17 cellular contexts compared by ENCODE assay signal in genomic region chr1:225612265-225612664, GRCh38. TPM values are rescaled to one million over a fixed set of nuclear protein-coding genes. Genes with fewer than 3 reads are reported as not detected.
DNase-seq lines count a peak whose midpoint lies in the region; FAIRE-seq and TF ChIP-seq lines count a peak whose summit lies in the region.
"Had no signal": no experiment of that assay in that cellular context is flagged by ENCODE, and none has a peak within 500 bp of the region (broad histone marks: within the 10 kb centered on the region; RNA-seq: fewer than 3 reads in every experiment).

No MANE protein-coding gene starts in this region.

- H3K9me3 ChIP-seq in liver (ENCODE audit: control insufficient read depth in 4 of 4, low read length in 3 of 4) (no peaks in the 10 kb centered on the region), stomach smooth muscle (ENCODE audit: control insufficient read depth in 2 of 2, low read length in 2 of 2) (no peaks in the 10 kb centered on the region)

- no peak overlapping the region for H3K4me3 ChIP-seq in choroid plexus epithelial cell (ENCODE audit: low read depth, low read length)
- H3K4me3 ChIP-seq in liver (ENCODE audit: low read depth in 1 of 3, low read length in 3 of 3): no peak overlapping the region
- H3K4me3 ChIP-seq in stomach smooth muscle (ENCODE audit: low read length in 2 of 2): no peak overlapping the region

- H3K36me3 ChIP-seq in liver (ENCODE audit: control insufficient read depth in 4 of 4, insufficient read depth in 3 of 4, low read depth in 1 of 4, low read length in 3 of 4) (no peaks in the 10 kb centered on the region), stomach smooth muscle (ENCODE audit: control insufficient read depth in 2 of 2, insufficient read depth in 2 of 2, low read length in 2 of 2) (no peaks in the 10 kb centered on the region)

- no peak overlapping the region for H3K27ac ChIP-seq in liver (ENCODE audit: low read depth in 1 of 2, low read length in 2 of 2)
- peak overlapping the region; percentile 13 for H3K27ac ChIP-seq in stomach smooth muscle (ENCODE audit: low read length)

- H3K4me1 ChIP-seq in liver (ENCODE audit: control insufficient read depth in 4 of 4, insufficient read depth in 4 of 4, low read length in 3 of 4) (no peaks in the 10 kb centered on the region), stomach smooth muscle (ENCODE audit: control insufficient read depth, insufficient read depth, low read length) (peaks cover 15% of the 10 kb centered on the region)

- no peak overlapping the region for H3K9ac ChIP-seq in liver (ENCODE audit: low read depth in 1 of 2, low read length in 2 of 2)
- peak overlapping the region in 1 of 2 donors; percentile 20 for H3K9ac ChIP-seq in stomach smooth muscle (ENCODE audit: low read length in 2 of 2)

- WGBS in liver: 85% methylated on average over 1 of the region's 1 CpG

- TF ChIP-seq CTCF in choroid plexus epithelial cell (conservative IDR thresholded peaks at IDR 0.05; ENCODE audit: low read depth, low read length) (no peak), liver (IDR thresholded peaks at IDR 0.05; ENCODE audit: low read depth, low read length, missing input control) (no peak), GM20000 (IDR thresholded peaks at IDR 0.05; ENCODE audit: extremely low read depth, missing control alignments) (no peak)

- FAIRE-seq in frontal cortex (lab: Jason Lieb, UNC): no peak
- FAIRE-seq: endothelial cell of umbilical vein, urothelium cell line had no signal

- TF ChIP-seq RAD21 in Ishikawa (IDR thresholded peaks at IDR 0.05; ENCODE audit: low read depth): no peak
- no peak for TF ChIP-seq RAD21 in liver (IDR thresholded peaks at IDR 0.05)

- H3K27me3 ChIP-seq in liver (ENCODE audit: control insufficient read depth in 4 of 4, insufficient read depth in 4 of 4, low read length in 3 of 4) (no peaks in the 10 kb centered on the region), stomach smooth muscle (ENCODE audit: control insufficient read depth in 1 of 2, insufficient read depth in 2 of 2, low read length in 2 of 2) (no peaks in the 10 kb centered on the region)

- peak; percentile 36 for DNase-seq in choroid plexus epithelial cell (ENCODE audit: low read depth)
- DNase-seq in GM20000 (ENCODE audit: low spot score): no peak
- DNase-seq in retina: no peak
- DNase-seq in frontal cortex (ENCODE audit: low spot score in 2 of 2): no peak
- no peak for DNase-seq in HPDE6-E6E7 (ENCODE audit: extremely low spot score)
- DNase-seq: activated CD4-positive, alpha-beta T cell treated with anti-CD3 and anti-CD28 coated beads for 48 hours; activated naive CD4-positive, alpha-beta T cell treated with anti-CD3 and anti-CD28 coated beads, Interleukin-2, amount 50 U/mL, for 16 hours; AML-193; GF-D8; hippocampal formation; MV-4-11; NCI-H2081 had no signal

- no peak for TF ChIP-seq EP300 in Ishikawa (IDR thresholded peaks at IDR 0.05; ENCODE audit: borderline replicate concordance)

TF ChIP-seq in Ishikawa, 13 proteins besides CTCF, POLR2A, EP300 and RAD21:
- peak; percentile 66 for TF ChIP-seq CEBPB (IDR thresholded peaks at IDR 0.05)
- TF ChIP-seq ZBTB7A (IDR thresholded peaks at IDR 0.05; ENCODE audit: low read depth): no peak
TF ChIP-seq in Ishikawa: peak in this region for 1.

TF ChIP-seq in liver, 16 proteins besides CTCF, POLR2A, EP300 and RAD21:
- TF ChIP-seq FOXA2 (IDR thresholded peaks at IDR 0.05): no peak
- no peak for TF ChIP-seq GABPA (IDR thresholded peaks at IDR 0.05 in 1 of 2, conservative IDR thresholded peaks at IDR 0.05 in 1 of 2)
- TF ChIP-seq EGR1 (IDR thresholded peaks at IDR 0.05; ENCODE audit: low read depth in 2 of 2): no peak
- TF ChIP-seq, protein P1, sequence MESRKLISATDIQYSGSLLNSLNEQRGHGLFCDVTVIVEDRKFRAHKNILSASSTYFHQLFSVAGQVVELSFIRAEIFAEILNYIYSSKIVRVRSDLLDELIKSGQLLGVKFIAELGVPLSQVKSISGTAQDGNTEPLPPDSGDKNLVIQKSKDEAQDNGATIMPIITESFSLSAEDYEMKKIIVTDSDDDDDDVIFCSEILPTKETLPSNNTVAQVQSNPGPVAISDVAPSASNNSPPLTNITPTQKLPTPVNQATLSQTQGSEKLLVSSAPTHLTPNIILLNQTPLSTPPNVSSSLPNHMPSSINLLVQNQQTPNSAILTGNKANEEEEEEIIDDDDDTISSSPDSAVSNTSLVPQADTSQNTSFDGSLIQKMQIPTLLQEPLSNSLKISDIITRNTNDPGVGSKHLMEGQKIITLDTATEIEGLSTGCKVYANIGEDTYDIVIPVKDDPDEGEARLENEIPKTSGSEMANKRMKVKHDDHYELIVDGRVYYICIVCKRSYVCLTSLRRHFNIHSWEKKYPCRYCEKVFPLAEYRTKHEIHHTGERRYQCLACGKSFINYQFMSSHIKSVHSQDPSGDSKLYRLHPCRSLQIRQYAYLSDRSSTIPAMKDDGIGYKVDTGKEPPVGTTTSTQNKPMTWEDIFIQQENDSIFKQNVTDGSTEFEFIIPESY (IDR thresholded peaks at IDR 0.05): no peak
- no peak for TF ChIP-seq ATF3 (IDR thresholded peaks at IDR 0.05)
- no peak for TF ChIP-seq JUND (IDR thresholded peaks at IDR 0.05)
- peak; percentile 69 for TF ChIP-seq NR2F2 (IDR thresholded peaks at IDR 0.05)
- TF ChIP-seq RXRA (IDR thresholded peaks at IDR 0.05): peak in 1 of 2 donors; percentile 14
- TF ChIP-seq REST (IDR thresholded peaks at IDR 0.05): no peak
- peak; percentile 15 for TF ChIP-seq SP1 (IDR thresholded peaks at IDR 0.05)
- TF ChIP-seq MAX (IDR thresholded peaks at IDR 0.05): no peak
- peak; percentile 40 to 45 for TF ChIP-seq HNF4A (conservative IDR thresholded peaks at IDR 0.05)
- TF ChIP-seq TAF1 (conservative IDR thresholded peaks at IDR 0.05): no peak
- TF ChIP-seq HNF4G (IDR thresholded peaks at IDR 0.05): no peak
- TF ChIP-seq FOXA1 (IDR thresholded peaks at IDR 0.05): no peak
- TF ChIP-seq YY1 (IDR thresholded peaks at IDR 0.05): peak; percentile 40
TF ChIP-seq in liver: peak in this region for 5.

RNA-seq across cellular contexts. Expression of gene ENAH, which starts 40.7 kb away (rescaled TPM):
- total RNA-seq in liver (1 to 10 TPM; 3.2 to 8.4 TPM), frontal cortex (48.5 TPM)
- polyA plus RNA-seq in liver: 1 to 10 TPM; 2.8 to 5.9 TPM
